ENCODE assay signal across 14 cellular contexts in genomic region chr16:88956546-88957455, GRCh38. TPM values are rescaled to one million over a fixed set of nuclear protein-coding genes. Genes with fewer than 3 reads are reported as not detected.
DNase-seq lines count a peak whose midpoint lies in the region; ATAC-seq lines count a peak whose summit lies in the region.
"Had no signal": no experiment of that assay in that cellular context is flagged by ENCODE, and none has a peak within 500 bp of the region (broad histone marks: within the 10 kb centered on the region; RNA-seq: fewer than 3 reads in every experiment).

No MANE protein-coding gene starts in this region.

- no peak for ATAC-seq in naive B cell (ENCODE audit: low read depth in 2 of 2)

- H3K27ac Mint-ChIP-seq in naive B cell = peak overlapping the region in 4 of 6 donors; percentile 24 to 49 (median 43)

- peaks cover 42 to 51% (median 47%) of the 10 kb centered on the region in 3 donors for H3K4me1 Mint-ChIP-seq in naive B cell

- DNase-seq in SHP77 treated with DMSO at 0.1 percent for 48 hours (lab: John Stamatoyannopoulos, UW) (peak; percentile 15), SHP77 (lab: John Stamatoyannopoulos, UW) (no peak), DMS 273 treated with DMSO at 0.1 percent for 48 hours (lab: John Stamatoyannopoulos, UW) (peak; percentile 65), RPMI7951 (ENCODE audit: low read depth) (peak; percentile 26), naive B cell (no peak), iPS-NIHi7 (ENCODE audit: extremely low spot score) (no peak), NCI-H748 (lab: John Stamatoyannopoulos, UW; ENCODE audit: unreplicated experiment) (no peak), NCI-H345 (lab: John Stamatoyannopoulos, UW) (no peak)
- DNase-seq: HCEC 1CT; NCI-H1436 treated with DMSO at 0.1 percent for 48 hours; NCI-H526; stimulated activated CD4-positive, alpha-beta T cell treated with anti-CD3 and anti-CD28 coated beads, Interleukin-12 subunit alpha, Interleukin-12 subunit beta, amount 100 ng/mL, for 4 hours; T-helper 9 cell had no signal

- H3K36me3 Mint-ChIP-seq in naive B cell = peaks cover 7 to 12% of the 10 kb centered on the region in 2 donors

- peak overlapping the region in 4 of 8 donors; percentile 47 to 79 (median 77) for H3K4me3 Mint-ChIP-seq in naive B cell

- no peaks in the 10 kb centered on the region for H3K27me3 Mint-ChIP-seq in naive B cell

- H3K9me3 Mint-ChIP-seq in naive B cell = no peaks in the 10 kb centered on the region
- H3K9me3 Mint-ChIP-seq: activated CD4-positive, alpha-beta T cell treated with anti-CD3 and anti-CD28 coated beads, Interleukin-2, amount 10 ng/mL, durations not matched to agents 24 days and 14 days had no signal

RNA-seq across cellular contexts. Expression of gene CBFA2T3, which starts 20.2 kb away (rescaled TPM):
- total RNA-seq in RPMI7951 (2014; rRNA removed; shearing (Covaris generic)) = not detected in 2 replicates
- 10 to 100 TPM in 3 of 6 donors, 1 to 10 TPM in 2, under 1 TPM in 1; 0.14 to 19.0 (median 10.0) TPM for polyA plus RNA-seq in naive B cell (ENCODE audit: low read depth in 6 of 6)
- total RNA-seq: activated CD4-positive, alpha-beta T cell treated with anti-CD3 and anti-CD28 coated beads, Interleukin-2, amount 10 ng/mL, durations not matched to agents 24 days and 14 days had no signal

Comparison
In these comparisons a context has a peak if more than half of its experiments do, and no peak if none do; other contexts are left out.
1. DNase-seq: peak in SHP77 treated with DMSO at 0.1 percent for 48 hours (single experiment), DMS 273 treated with DMSO at 0.1 percent for 48 hours (single experiment) and RPMI7951 (single experiment); none in SHP77 (0 of 2), naive B cell (single experiment), iPS-NIHi7 (single experiment), NCI-H748 (single experiment) and NCI-H345 (single experiment).